8 cellular contexts compared by ENCODE assay signal in the genomic region with DNA sequence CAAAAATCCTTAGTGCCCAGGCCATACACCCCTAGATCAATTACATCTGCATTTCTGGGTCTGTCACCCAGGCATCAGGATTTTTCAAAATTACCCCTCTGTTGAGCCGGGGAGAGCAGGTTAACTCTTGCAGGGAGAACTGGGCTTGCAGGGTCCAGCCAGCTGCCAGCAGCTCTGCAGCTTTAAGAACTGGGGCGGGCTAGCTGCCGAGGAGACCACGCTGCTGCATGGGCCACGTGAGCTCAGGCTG. TPM values are rescaled to one million over a fixed set of nuclear protein-coding genes. Genes with fewer than 3 reads are reported as not detected.
DNase-seq lines count a peak whose midpoint lies in the region; ATAC-seq, FAIRE-seq and TF ChIP-seq lines count a peak whose summit lies in the region.

A gene with protein sequence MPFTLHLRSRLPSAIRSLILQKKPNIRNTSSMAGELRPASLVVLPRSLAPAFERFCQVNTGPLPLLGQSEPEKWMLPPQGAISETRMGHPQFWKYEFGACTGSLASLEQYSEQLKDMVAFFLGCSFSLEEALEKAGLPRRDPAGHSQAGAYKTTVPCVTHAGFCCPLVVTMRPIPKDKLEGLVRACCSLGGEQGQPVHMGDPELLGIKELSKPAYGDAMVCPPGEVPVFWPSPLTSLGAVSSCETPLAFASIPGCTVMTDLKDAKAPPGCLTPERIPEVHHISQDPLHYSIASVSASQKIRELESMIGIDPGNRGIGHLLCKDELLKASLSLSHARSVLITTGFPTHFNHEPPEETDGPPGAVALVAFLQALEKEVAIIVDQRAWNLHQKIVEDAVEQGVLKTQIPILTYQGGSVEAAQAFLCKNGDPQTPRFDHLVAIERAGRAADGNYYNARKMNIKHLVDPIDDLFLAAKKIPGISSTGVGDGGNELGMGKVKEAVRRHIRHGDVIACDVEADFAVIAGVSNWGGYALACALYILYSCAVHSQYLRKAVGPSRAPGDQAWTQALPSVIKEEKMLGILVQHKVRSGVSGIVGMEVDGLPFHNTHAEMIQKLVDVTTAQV (plus strand): TSS at position 245 of the 250 bp plus-strand sequence. CDS start 46,222 bp downstream, outside the sequence.

- DNase-seq in CD14-positive monocyte (ENCODE audit: low spot score) (no peak), GM19239 (ENCODE audit: insufficient read length, low spot score) (peak; percentile 73), endodermal cell (no peak), middle frontal gyrus (ENCODE audit: extremely low spot score, low spot score) (peak; percentile 92), GF-D8 (lab: John Stamatoyannopoulos, UW) (no peak)

- WGBS in endodermal cell (ENCODE audit: insufficient coverage in 1 of 2, insufficient read length in 1 of 2), 2 experiments = 10 to 27% methylated on average over 4 to 5 of the region's 5 CpGs

- no peak for FAIRE-seq in GM19239 (lab: Jason Lieb, UNC)

- H3K4me1 Mint-ChIP-seq in CD14-positive monocyte = peaks cover 60% of the 10 kb centered on the region
- peaks cover 30% of the 10 kb centered on the region for H3K4me1 Mint-ChIP-seq in endodermal cell

- peak; percentile 64 for ATAC-seq in HG03442 (IDR thresholded peaks at IDR 0.05; ENCODE audit: unreplicated experiment)

- H4K20me1 ChIP-seq in SU-DHL-6 (ENCODE audit: low read depth, low read length) = no peaks in the 10 kb centered on the region

- H3K4me3 Mint-ChIP-seq in CD14-positive monocyte (peak within 1 kb of the TSS; percentile 92 to 96), endodermal cell (peak within 1 kb of the TSS; percentile 55)

- H3K9ac ChIP-seq in SU-DHL-6 (ENCODE audit: low read length) = peak within 1 kb of the TSS; percentile 66
- H3K9ac ChIP-seq in endodermal cell (ENCODE audit: extremely low read depth, low read length, poor library complexity, severe bottlenecking) = peak within 1 kb of the TSS; percentile 45

- peak within 1 kb of the TSS; percentile 76 for H3K27ac ChIP-seq in SU-DHL-6 (ENCODE audit: low read depth, low read length)
- peak within 1 kb of the TSS; percentile 88 for H3K27ac ChIP-seq in endodermal cell (ENCODE audit: low read depth, low read length)
- H3K27ac ChIP-seq in temporal lobe (ENCODE audit: low read depth, low read length) = peak within 1 kb of the TSS; percentile 97

- H3K4me2 ChIP-seq in SU-DHL-6 (ENCODE audit: low read depth, low read length, poor library complexity, severe bottlenecking) = peak within 1 kb of the TSS; percentile 90

- H3K4me1 ChIP-seq in endodermal cell (ENCODE audit: control insufficient read depth, insufficient read depth, low read length) = peaks cover 14% of the 10 kb centered on the region

- H2AFZ ChIP-seq in SU-DHL-6 (ENCODE audit: low read depth, low read length, severe bottlenecking) = peak within 1 kb of the TSS; percentile 82

- H3K4me3 ChIP-seq in SU-DHL-6 (ENCODE audit: insufficient read depth, low read length, poor library complexity, severe bottlenecking) = peak within 1 kb of the TSS; percentile 63
- H3K4me3 ChIP-seq in endodermal cell (ENCODE audit: low read length) = peak within 1 kb of the TSS; percentile 16

- H3F3A ChIP-seq in SU-DHL-6 (ENCODE audit: insufficient read depth) = no peaks in the 10 kb centered on the region

- no peaks in the 10 kb centered on the region for H3K27me3 ChIP-seq in SU-DHL-6 (ENCODE audit: low read length)
- H3K27me3 ChIP-seq in endodermal cell (ENCODE audit: control insufficient read depth, insufficient read depth, low read length, poor library complexity, severe bottlenecking) = no peaks in the 10 kb centered on the region

- peaks cover 25% of the 10 kb centered on the region for H3K79me2 ChIP-seq in SU-DHL-6 (ENCODE audit: insufficient read depth, low read length)

- no peaks in the 10 kb centered on the region for H3K36me3 ChIP-seq in SU-DHL-6 (ENCODE audit: low read length)
- no peaks in the 10 kb centered on the region for H3K36me3 ChIP-seq in endodermal cell (ENCODE audit: control insufficient read depth, insufficient read depth, low read length)

- H3K36me3 Mint-ChIP-seq in CD14-positive monocyte = peaks cover 9 to 19% of the 10 kb centered on the region in 2 donors
- peaks cover 12% of the 10 kb centered on the region for H3K36me3 Mint-ChIP-seq in endodermal cell (ENCODE audit: low read depth)

- no peaks in the 10 kb centered on the region for H3K27me3 Mint-ChIP-seq in CD14-positive monocyte (ENCODE audit: low read depth in 3 of 3)
- H3K27me3 Mint-ChIP-seq in endodermal cell (ENCODE audit: insufficient read depth) = no peaks in the 10 kb centered on the region

- TF ChIP-seq CTCF in CD14-positive monocyte (IDR thresholded peaks at IDR 0.05) (no peak), SU-DHL-6 (IDR thresholded peaks at IDR 0.05; ENCODE audit: insufficient read depth, low read length, poor library complexity, severe bottlenecking) (no peak), endodermal cell (conservative IDR thresholded peaks at IDR 0.05) (no peak)

- no peaks in the 10 kb centered on the region for H3K9me3 ChIP-seq in SU-DHL-6 (ENCODE audit: insufficient read depth, low read length)
- H3K9me3 ChIP-seq in endodermal cell (ENCODE audit: control insufficient read depth, low read length) = peaks cover 7% of the 10 kb centered on the region

- intact Hi-C loops in CD14-positive monocyte (cut with micrococcal nuclease) = no loop called here

- H3K27ac Mint-ChIP-seq in CD14-positive monocyte (peak within 1 kb of the TSS; percentile 97 to 99 (median 98)), endodermal cell (peak within 1 kb of the TSS; percentile 96)

- H3K9me3 Mint-ChIP-seq in CD14-positive monocyte (peaks cover 0 to 8% (median 5%) of the 10 kb centered on the region in 7 donors), endodermal cell (peaks cover 5% of the 10 kb centered on the region)

- H3K9me2 ChIP-seq in SU-DHL-6 (replicated peaks; ENCODE audit: insufficient read depth, low read length) = no peaks in the 10 kb centered on the region

RNA-seq across cellular contexts. Expression of the gene that starts here (rescaled TPM):
- 10 to 100 TPM; 54.9 to 66.0 TPM for polyA plus RNA-seq in CD14-positive monocyte
- total RNA-seq in endodermal cell (10 to 100 TPM; 26.7 to 33.9 TPM), temporal lobe (18.7 TPM)
- polyA plus RNA-seq in endodermal cell (2013, experiment 1 of 2) = 19.3 TPM
- 18.8 TPM for polyA plus RNA-seq in endodermal cell (2013, experiment 2 of 2)

Comparison
In these comparisons a context has a peak if more than half of its experiments do, and no peak if none do; other contexts are left out.
1. DNase-seq: peak in GM19239 (single experiment) and middle frontal gyrus (single experiment); none in CD14-positive monocyte (single experiment), endodermal cell (single experiment) and GF-D8 (single experiment).
2. Peak in every context shown above with its lines, with median percentiles within 50 percentile points of each other: H3K27ac ChIP-seq.